In genomic region chr1:2392686-2393085, GRCh38 we compare ENCODE assay signal across 7 cellular contexts. TPM values are rescaled to one million over a fixed set of nuclear protein-coding genes. Genes with fewer than 3 reads are reported as not detected.
DNase-seq lines count a peak whose midpoint lies in the region; ATAC-seq and TF ChIP-seq lines count a peak whose summit lies in the region.

No MANE protein-coding gene starts in this region.

- no peak for ATAC-seq in activated CD8-positive, alpha-beta T cell treated with anti-CD3 and anti-CD28 coated beads, Interleukin-2, amount 10 ng/mL, durations not matched to agents 7 days and 5 days
- no peak for ATAC-seq in stimulated activated naive B cell treated with anti-CD40 and anti-IgM and Interleukin-4, amounts not matched to agents 10 μg/mL and 1 μg/mL and 100 μg/mL, for 72 hours (replicated peaks)
- no peak for ATAC-seq in HG02981 (IDR thresholded peaks at IDR 0.05; ENCODE audit: unreplicated experiment)
- no peak for ATAC-seq in GM19452 (IDR thresholded peaks at IDR 0.05; ENCODE audit: unreplicated experiment)
- no peak for ATAC-seq in GM21786 (IDR thresholded peaks at IDR 0.05; ENCODE audit: unreplicated experiment)

- peaks cover 36% of the 10 kb centered on the region for H3K4me1 Mint-ChIP-seq in HFFc6 (ENCODE audit: low read depth)
- peaks cover 48% of the 10 kb centered on the region for H3K4me1 Mint-ChIP-seq in activated CD8-positive, alpha-beta T cell treated with anti-CD3 and anti-CD28 coated beads, Interleukin-2, amount 10 ng/mL, durations not matched to agents 7 days and 5 days (ENCODE audit: low read depth)
- H3K4me1 Mint-ChIP-seq in stimulated activated naive B cell treated with anti-CD40 and anti-IgM and Interleukin-4, amounts not matched to agents 10 μg/mL and 1 μg/mL and 100 μg/mL, for 72 hours = peaks cover 32 to 53% of the 10 kb centered on the region in 2 donors

- H3K27ac Mint-ChIP-seq in HFFc6 = peak overlapping the region; percentile 87
- H3K27ac Mint-ChIP-seq in activated CD8-positive, alpha-beta T cell treated with anti-CD3 and anti-CD28 coated beads, Interleukin-2, amount 10 ng/mL, durations not matched to agents 7 days and 5 days = peak overlapping the region; percentile 92
- peak overlapping the region; percentile 72 for H3K27ac Mint-ChIP-seq in stimulated activated naive B cell treated with anti-CD40 and anti-IgM and Interleukin-4, amounts not matched to agents 10 μg/mL and 1 μg/mL and 100 μg/mL, for 72 hours

- H3K9me3 ChIP-seq in iPS-18c (ENCODE audit: control insufficient read depth, insufficient read depth, low read length) = no peaks in the 10 kb centered on the region

- H3K27me3 Mint-ChIP-seq in HFFc6 (ENCODE audit: insufficient read depth) = peaks cover 5% of the 10 kb centered on the region
- no peaks in the 10 kb centered on the region for H3K27me3 Mint-ChIP-seq in activated CD8-positive, alpha-beta T cell treated with anti-CD3 and anti-CD28 coated beads, Interleukin-2, amount 10 ng/mL, durations not matched to agents 7 days and 5 days (ENCODE audit: low read depth)
- no peaks in the 10 kb centered on the region for H3K27me3 Mint-ChIP-seq in stimulated activated naive B cell treated with anti-CD40 and anti-IgM and Interleukin-4, amounts not matched to agents 10 μg/mL and 1 μg/mL and 100 μg/mL, for 72 hours

- no peaks in the 10 kb centered on the region for H3K9me3 Mint-ChIP-seq in HFFc6
- H3K9me3 Mint-ChIP-seq in activated CD8-positive, alpha-beta T cell treated with anti-CD3 and anti-CD28 coated beads, Interleukin-2, amount 10 ng/mL, durations not matched to agents 7 days and 5 days (ENCODE audit: insufficient read depth) = no peaks in the 10 kb centered on the region
- H3K9me3 Mint-ChIP-seq in stimulated activated naive B cell treated with anti-CD40 and anti-IgM and Interleukin-4, amounts not matched to agents 10 μg/mL and 1 μg/mL and 100 μg/mL, for 72 hours = no peaks in the 10 kb centered on the region

- no peak for TF ChIP-seq CTCF in HFFc6 (IDR thresholded peaks at IDR 0.05)

- peak overlapping the region; percentile 94; the same call in 1 of the 2 replicates for H3K4me3 ChIP-seq in iPS-18c (ENCODE audit: insufficient read depth, low read depth, low read length)

- POLR2A ChIA-PET in activated CD8-positive, alpha-beta T cell treated with anti-CD3 and anti-CD28 coated beads, Interleukin-2, amount 10 ng/mL, durations not matched to agents 7 days and 5 days (lab: Charles Lee) = interaction anchor here (1.1 to 2.9 kb wide), 8 partner anchors 13 to 204 kb away, joined by 3 to 17 read pairs (median 6); partner anchors contain the start of gene PEX10

- H3K36me3 Mint-ChIP-seq in HFFc6 (ENCODE audit: low read depth) = peaks cover 34% of the 10 kb centered on the region
- peaks cover 43% of the 10 kb centered on the region for H3K36me3 Mint-ChIP-seq in activated CD8-positive, alpha-beta T cell treated with anti-CD3 and anti-CD28 coated beads, Interleukin-2, amount 10 ng/mL, durations not matched to agents 7 days and 5 days (ENCODE audit: low read depth)
- peaks cover 28 to 39% of the 10 kb centered on the region in 2 donors for H3K36me3 Mint-ChIP-seq in stimulated activated naive B cell treated with anti-CD40 and anti-IgM and Interleukin-4, amounts not matched to agents 10 μg/mL and 1 μg/mL and 100 μg/mL, for 72 hours

- CTCF ChIA-PET in activated CD8-positive, alpha-beta T cell treated with anti-CD3 and anti-CD28 coated beads, Interleukin-2, amount 10 ng/mL, durations not matched to agents 7 days and 5 days (lab: Charles Lee) = interaction anchor here (1.7 to 5.8 kb wide), 3 partner anchors 11 to 197 kb away, joined by 4 to 55 read pairs (median 26); partner anchors contain the start of gene FAAP20

- H3K4me3 Mint-ChIP-seq in HFFc6 = peak overlapping the region; percentile 96
- peak overlapping the region; percentile 92 for H3K4me3 Mint-ChIP-seq in activated CD8-positive, alpha-beta T cell treated with anti-CD3 and anti-CD28 coated beads, Interleukin-2, amount 10 ng/mL, durations not matched to agents 7 days and 5 days
- peak overlapping the region; percentile 83 to 88 for H3K4me3 Mint-ChIP-seq in stimulated activated naive B cell treated with anti-CD40 and anti-IgM and Interleukin-4, amounts not matched to agents 10 μg/mL and 1 μg/mL and 100 μg/mL, for 72 hours

- no peak for DNase-seq in HFFc6
- DNase-seq in activated CD8-positive, alpha-beta T cell treated with anti-CD3 and anti-CD28 coated beads, Interleukin-2, amount 10 ng/mL, durations not matched to agents 7 days and 5 days = no peak
- DNase-seq in stimulated activated naive B cell treated with anti-CD40 and anti-IgM and Interleukin-4, amounts not matched to agents 10 μg/mL and 1 μg/mL and 100 μg/mL, for 72 hours = no peak

RNA-seq across cellular contexts. Expression of gene RER1, which starts 1.0 kb away (rescaled TPM):
- total RNA-seq in HFFc6 (2021; fragmentation: NEBNext Ultra II Directional; extraction: Animal tissue kit (Norgen Biotek cat#: 25700)) = 100 to 1,000 TPM; 254 to 303 (median 283) TPM
- 100 to 1,000 TPM; 148 to 151 TPM for total RNA-seq in activated CD8-positive, alpha-beta T cell treated with anti-CD3 and anti-CD28 coated beads, Interleukin-2, amount 10 ng/mL, durations not matched to agents 7 days and 5 days

RNA-seq across cellular contexts. Expression of gene MORN1, which starts 1.3 kb away (rescaled TPM):
- 1 to 10 TPM; 5.3 to 8.9 (median 6.9) TPM for total RNA-seq in HFFc6 (2021; fragmentation: NEBNext Ultra II Directional; extraction: Animal tissue kit (Norgen Biotek cat#: 25700))
- total RNA-seq in activated CD8-positive, alpha-beta T cell treated with anti-CD3 and anti-CD28 coated beads, Interleukin-2, amount 10 ng/mL, durations not matched to agents 7 days and 5 days = 1 to 10 TPM; 6.2 to 7.9 TPM

RNA-seq across cellular contexts. Expression of gene PEX10, which starts 19.7 kb away (rescaled TPM):
- 10 to 100 TPM; 25.4 to 29.8 (median 26.4) TPM for total RNA-seq in HFFc6 (2021; fragmentation: NEBNext Ultra II Directional; extraction: Animal tissue kit (Norgen Biotek cat#: 25700))
- 10 to 100 TPM; 10.3 to 12.3 TPM for total RNA-seq in activated CD8-positive, alpha-beta T cell treated with anti-CD3 and anti-CD28 coated beads, Interleukin-2, amount 10 ng/mL, durations not matched to agents 7 days and 5 days
